Comparison of ENCODE assay signal across 1 cellular context in the genomic region with DNA sequence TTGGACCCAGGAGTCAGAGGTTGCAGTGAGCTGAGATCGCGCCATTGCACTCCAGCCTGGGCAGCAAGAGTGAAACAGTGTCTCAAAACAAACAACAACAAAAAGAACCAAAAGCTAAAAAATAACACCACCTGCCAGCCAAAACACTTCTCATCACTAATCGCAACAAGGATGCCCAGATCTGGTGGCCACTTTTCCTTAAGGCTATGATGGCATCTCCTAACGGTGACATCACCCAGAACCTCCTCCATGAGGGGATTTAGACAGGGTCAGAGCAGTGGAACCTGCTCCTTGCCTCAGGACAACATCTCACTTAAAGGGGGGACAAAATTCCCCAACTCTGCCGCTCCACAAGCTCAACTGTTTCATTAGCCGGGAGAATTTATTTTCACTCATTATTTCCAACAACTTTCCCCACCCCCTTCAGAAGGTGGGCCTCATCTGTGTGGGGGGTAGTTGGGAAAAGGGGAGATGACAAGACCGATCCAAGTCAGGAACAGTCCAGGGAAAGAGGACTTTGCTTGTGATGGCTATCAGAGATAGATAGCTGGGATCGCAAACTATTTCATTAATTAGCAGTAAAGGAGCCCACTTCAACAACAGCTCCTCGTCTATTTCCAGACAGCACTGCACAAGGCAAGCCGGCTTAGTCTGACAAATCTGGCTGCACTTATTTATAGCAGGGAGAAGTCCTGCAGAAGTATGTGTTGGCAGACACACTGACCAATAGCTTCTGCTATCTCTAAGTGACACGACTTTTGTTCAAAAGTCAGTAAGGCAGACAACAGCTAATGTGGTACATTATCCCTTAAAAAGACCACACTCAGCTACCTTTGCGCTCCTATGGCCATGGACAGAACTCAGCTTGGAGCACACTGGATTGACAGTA.
TF ChIP-seq lines count a peak whose summit lies in the region.

No MANE protein-coding gene starts in this region.

TF ChIP-seq in HEK293, 187 proteins besides CTCF, POLR2A, EP300 and RAD21 (continued from another document and continues in another):
- TF ChIP-seq, protein P1, sequence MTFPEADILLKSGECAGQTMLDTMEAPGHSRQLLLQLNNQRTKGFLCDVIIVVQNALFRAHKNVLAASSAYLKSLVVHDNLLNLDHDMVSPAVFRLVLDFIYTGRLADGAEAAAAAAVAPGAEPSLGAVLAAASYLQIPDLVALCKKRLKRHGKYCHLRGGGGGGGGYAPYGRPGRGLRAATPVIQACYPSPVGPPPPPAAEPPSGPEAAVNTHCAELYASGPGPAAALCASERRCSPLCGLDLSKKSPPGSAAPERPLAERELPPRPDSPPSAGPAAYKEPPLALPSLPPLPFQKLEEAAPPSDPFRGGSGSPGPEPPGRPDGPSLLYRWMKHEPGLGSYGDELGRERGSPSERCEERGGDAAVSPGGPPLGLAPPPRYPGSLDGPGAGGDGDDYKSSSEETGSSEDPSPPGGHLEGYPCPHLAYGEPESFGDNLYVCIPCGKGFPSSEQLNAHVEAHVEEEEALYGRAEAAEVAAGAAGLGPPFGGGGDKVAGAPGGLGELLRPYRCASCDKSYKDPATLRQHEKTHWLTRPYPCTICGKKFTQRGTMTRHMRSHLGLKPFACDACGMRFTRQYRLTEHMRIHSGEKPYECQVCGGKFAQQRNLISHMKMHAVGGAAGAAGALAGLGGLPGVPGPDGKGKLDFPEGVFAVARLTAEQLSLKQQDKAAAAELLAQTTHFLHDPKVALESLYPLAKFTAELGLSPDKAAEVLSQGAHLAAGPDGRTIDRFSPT (tag by site-specific recombination; IDR thresholded peaks at IDR 0.05) = peak; percentile 44; the same call in 1 of the 2 replicates
- TF ChIP-seq ZFHX2 (tag by site-specific recombination; conservative IDR thresholded peaks at IDR 0.05) (no peak), KLF16 (tag by site-specific recombination; IDR thresholded peaks at IDR 0.05) (no peak), ZNF623 (tag by site-specific recombination; IDR thresholded peaks at IDR 0.05) (no peak), GLIS1 (tag by site-specific recombination; IDR thresholded peaks at IDR 0.05) (0 out of 2 replicates have a peak, but pooled peaks have one; percentile 13), ZNF223 (tag by site-specific recombination; IDR thresholded peaks at IDR 0.05) (no peak), ZNF184 (tag by site-specific recombination; IDR thresholded peaks at IDR 0.05) (no peak), ZNF521 (tag by site-specific recombination; IDR thresholded peaks at IDR 0.05) (no peak), ZNF664 (tag by site-specific recombination; IDR thresholded peaks at IDR 0.05) (peak; percentile 69), MEIS1 (CRISPR knock-in tag; IDR thresholded peaks at IDR 0.05; ENCODE audit: borderline replicate concordance) (no peak), ZNF311 (tag by site-specific recombination; IDR thresholded peaks at IDR 0.05; ENCODE audit: borderline replicate concordance) (no peak)
- TF ChIP-seq, protein P2, sequence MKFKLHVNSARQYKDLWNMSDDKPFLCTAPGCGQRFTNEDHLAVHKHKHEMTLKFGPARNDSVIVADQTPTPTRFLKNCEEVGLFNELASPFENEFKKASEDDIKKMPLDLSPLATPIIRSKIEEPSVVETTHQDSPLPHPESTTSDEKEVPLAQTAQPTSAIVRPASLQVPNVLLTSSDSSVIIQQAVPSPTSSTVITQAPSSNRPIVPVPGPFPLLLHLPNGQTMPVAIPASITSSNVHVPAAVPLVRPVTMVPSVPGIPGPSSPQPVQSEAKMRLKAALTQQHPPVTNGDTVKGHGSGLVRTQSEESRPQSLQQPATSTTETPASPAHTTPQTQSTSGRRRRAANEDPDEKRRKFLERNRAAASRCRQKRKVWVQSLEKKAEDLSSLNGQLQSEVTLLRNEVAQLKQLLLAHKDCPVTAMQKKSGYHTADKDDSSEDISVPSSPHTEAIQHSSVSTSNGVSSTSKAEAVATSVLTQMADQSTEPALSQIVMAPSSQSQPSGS (tag by site-specific recombination; IDR thresholded peaks at IDR 0.05; ENCODE audit: low read depth) = peak; percentile 93
- TF ChIP-seq, protein P3, sequence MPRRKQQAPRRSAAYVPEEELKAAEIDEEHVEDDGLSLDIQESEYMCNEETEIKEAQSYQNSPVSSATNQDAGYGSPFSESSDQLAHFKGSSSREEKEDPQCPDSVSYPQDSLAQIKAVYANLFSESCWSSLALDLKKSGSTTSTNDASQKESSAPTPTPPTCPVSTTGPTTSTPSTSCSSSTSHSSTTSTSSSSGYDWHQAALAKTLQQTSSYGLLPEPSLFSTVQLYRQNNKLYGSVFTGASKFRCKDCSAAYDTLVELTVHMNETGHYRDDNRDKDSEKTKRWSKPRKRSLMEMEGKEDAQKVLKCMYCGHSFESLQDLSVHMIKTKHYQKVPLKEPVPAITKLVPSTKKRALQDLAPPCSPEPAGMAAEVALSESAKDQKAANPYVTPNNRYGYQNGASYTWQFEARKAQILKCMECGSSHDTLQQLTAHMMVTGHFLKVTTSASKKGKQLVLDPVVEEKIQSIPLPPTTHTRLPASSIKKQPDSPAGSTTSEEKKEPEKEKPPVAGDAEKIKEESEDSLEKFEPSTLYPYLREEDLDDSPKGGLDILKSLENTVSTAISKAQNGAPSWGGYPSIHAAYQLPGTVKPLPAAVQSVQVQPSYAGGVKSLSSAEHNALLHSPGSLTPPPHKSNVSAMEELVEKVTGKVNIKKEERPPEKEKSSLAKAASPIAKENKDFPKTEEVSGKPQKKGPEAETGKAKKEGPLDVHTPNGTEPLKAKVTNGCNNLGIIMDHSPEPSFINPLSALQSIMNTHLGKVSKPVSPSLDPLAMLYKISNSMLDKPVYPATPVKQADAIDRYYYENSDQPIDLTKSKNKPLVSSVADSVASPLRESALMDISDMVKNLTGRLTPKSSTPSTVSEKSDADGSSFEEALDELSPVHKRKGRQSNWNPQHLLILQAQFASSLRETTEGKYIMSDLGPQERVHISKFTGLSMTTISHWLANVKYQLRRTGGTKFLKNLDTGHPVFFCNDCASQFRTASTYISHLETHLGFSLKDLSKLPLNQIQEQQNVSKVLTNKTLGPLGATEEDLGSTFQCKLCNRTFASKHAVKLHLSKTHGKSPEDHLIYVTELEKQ (tag by site-specific recombination; IDR thresholded peaks at IDR 0.05; ENCODE audit: borderline replicate concordance) = no peak
- TF ChIP-seq, protein P4, sequence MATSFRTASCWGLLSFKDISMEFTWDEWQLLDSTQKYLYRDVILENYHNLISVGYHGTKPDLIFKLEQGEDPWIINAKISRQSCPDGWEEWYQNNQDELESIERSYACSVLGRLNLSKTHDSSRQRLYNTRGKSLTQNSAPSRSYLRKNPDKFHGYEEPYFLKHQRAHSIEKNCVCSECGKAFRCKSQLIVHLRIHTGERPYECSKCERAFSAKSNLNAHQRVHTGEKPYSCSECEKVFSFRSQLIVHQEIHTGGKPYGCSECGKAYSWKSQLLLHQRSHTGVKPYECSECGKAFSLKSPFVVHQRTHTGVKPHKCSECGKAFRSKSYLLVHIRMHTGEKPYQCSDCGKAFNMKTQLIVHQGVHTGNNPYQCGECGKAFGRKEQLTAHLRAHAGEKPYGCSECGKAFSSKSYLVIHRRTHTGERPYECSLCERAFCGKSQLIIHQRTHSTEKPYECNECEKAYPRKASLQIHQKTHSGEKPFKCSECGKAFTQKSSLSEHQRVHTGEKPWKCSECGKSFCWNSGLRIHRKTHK (tag by site-specific recombination; IDR thresholded peaks at IDR 0.05) = no peak
- TF ChIP-seq, protein P5, sequence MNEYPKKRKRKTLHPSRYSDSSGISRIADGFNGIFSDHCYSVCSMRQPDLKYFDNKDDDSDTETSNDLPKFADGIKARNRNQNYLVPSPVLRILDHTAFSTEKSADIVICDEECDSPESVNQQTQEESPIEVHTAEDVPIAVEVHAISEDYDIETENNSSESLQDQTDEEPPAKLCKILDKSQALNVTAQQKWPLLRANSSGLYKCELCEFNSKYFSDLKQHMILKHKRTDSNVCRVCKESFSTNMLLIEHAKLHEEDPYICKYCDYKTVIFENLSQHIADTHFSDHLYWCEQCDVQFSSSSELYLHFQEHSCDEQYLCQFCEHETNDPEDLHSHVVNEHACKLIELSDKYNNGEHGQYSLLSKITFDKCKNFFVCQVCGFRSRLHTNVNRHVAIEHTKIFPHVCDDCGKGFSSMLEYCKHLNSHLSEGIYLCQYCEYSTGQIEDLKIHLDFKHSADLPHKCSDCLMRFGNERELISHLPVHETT (tag by site-specific recombination; IDR thresholded peaks at IDR 0.05) = no peak
- TF ChIP-seq, protein P6, sequence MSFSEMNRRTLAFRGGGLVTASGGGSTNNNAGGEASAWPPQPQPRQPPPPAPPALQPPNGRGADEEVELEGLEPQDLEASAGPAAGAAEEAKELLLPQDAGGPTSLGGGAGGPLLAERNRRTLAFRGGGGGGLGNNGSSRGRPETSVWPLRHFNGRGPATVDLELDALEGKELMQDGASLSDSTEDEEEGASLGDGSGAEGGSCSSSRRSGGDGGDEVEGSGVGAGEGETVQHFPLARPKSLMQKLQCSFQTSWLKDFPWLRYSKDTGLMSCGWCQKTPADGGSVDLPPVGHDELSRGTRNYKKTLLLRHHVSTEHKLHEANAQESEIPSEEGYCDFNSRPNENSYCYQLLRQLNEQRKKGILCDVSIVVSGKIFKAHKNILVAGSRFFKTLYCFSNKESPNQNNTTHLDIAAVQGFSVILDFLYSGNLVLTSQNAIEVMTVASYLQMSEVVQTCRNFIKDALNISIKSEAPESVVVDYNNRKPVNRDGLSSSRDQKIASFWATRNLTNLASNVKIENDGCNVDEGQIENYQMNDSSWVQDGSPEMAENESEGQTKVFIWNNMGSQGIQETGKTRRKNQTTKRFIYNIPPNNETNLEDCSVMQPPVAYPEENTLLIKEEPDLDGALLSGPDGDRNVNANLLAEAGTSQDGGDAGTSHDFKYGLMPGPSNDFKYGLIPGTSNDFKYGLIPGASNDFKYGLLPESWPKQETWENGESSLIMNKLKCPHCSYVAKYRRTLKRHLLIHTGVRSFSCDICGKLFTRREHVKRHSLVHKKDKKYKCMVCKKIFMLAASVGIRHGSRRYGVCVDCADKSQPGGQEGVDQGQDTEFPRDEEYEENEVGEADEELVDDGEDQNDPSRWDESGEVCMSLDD (tag by site-specific recombination; IDR thresholded peaks at IDR 0.05) = no peak
- TF ChIP-seq, protein P7, sequence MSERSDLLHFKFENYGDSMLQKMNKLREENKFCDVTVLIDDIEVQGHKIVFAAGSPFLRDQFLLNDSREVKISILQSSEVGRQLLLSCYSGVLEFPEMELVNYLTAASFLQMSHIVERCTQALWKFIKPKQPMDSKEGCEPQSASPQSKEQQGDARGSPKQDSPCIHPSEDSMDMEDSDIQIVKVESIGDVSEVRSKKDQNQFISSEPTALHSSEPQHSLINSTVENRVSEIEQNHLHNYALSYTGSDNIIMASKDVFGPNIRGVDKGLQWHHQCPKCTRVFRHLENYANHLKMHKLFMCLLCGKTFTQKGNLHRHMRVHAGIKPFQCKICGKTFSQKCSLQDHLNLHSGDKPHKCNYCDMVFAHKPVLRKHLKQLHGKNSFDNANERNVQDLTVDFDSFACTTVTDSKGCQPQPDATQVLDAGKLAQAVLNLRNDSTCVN (tag by site-specific recombination; optimal IDR thresholded peaks at IDR 0.05) = no peak
- TF ChIP-seq, protein P8, sequence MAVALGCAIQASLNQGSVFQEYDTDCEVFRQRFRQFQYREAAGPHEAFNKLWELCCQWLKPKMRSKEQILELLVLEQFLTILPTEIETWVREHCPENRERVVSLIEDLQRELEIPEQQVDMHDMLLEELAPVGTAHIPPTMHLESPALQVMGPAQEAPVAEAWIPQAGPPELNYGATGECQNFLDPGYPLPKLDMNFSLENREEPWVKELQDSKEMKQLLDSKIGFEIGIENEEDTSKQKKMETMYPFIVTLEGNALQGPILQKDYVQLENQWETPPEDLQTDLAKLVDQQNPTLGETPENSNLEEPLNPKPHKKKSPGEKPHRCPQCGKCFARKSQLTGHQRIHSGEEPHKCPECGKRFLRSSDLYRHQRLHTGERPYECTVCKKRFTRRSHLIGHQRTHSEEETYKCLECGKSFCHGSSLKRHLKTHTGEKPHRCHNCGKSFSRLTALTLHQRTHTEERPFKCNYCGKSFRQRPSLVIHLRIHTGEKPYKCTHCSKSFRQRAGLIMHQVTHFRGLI (tag by site-specific recombination; IDR thresholded peaks at IDR 0.05) = no peak
- TF ChIP-seq, protein P9, sequence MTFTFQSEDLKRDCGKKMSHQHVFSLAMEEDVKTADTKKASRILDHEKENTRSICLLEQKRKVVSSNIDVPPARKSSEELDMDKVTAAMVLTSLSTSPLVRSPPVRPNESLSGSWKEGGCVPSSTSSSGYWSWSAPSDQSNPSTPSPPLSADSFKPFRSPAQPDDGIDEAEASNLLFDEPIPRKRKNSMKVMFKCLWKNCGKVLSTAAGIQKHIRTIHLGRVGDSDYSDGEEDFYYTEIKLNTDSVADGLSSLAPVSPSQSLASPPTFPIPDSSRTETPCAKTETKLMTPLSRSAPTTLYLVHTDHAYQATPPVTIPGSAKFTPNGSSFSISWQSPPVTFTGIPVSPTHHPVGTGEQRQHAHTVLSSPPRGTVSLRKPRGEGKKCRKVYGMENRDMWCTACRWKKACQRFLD (tag by site-specific recombination; IDR thresholded peaks at IDR 0.05) = no peak
- TF ChIP-seq, protein P10, sequence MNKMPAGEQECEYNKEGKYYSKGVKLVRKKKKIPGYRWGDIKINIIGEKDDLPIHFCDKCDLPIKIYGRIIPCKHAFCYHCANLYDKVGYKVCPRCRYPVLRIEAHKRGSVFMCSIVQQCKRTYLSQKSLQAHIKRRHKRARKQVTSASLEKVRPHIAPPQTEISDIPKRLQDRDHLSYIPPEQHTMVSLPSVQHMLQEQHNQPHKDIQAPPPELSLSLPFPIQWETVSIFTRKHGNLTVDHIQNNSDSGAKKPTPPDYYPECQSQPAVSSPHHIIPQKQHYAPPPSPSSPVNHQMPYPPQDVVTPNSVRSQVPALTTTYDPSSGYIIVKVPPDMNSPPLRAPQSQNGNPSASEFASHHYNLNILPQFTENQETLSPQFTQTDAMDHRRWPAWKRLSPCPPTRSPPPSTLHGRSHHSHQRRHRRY (tag by site-specific recombination; IDR thresholded peaks at IDR 0.05) = no peak
- TF ChIP-seq, protein P11, sequence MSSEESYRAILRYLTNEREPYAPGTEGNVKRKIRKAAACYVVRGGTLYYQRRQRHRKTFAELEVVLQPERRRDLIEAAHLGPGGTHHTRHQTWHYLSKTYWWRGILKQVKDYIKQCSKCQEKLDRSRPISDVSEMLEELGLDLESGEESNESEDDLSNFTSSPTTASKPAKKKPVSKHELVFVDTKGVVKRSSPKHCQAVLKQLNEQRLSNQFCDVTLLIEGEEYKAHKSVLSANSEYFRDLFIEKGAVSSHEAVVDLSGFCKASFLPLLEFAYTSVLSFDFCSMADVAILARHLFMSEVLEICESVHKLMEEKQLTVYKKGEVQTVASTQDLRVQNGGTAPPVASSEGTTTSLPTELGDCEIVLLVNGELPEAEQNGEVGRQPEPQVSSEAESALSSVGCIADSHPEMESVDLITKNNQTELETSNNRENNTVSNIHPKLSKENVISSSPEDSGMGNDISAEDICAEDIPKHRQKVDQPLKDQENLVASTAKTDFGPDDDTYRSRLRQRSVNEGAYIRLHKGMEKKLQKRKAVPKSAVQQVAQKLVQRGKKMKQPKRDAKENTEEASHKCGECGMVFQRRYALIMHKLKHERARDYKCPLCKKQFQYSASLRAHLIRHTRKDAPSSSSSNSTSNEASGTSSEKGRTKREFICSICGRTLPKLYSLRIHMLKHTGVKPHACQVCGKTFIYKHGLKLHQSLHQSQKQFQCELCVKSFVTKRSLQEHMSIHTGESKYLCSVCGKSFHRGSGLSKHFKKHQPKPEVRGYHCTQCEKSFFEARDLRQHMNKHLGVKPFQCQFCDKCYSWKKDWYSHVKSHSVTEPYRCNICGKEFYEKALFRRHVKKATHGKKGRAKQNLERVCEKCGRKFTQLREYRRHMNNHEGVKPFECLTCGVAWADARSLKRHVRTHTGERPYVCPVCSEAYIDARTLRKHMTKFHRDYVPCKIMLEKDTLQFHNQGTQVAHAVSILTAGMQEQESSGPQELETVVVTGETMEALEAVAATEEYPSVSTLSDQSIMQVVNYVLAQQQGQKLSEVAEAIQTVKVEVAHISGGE (tag by site-specific recombination; conservative IDR thresholded peaks at IDR 0.05; ENCODE audit: low read depth) = no peak
